Comparison of ENCODE assay signal across 33 cellular contexts in the genomic region with DNA sequence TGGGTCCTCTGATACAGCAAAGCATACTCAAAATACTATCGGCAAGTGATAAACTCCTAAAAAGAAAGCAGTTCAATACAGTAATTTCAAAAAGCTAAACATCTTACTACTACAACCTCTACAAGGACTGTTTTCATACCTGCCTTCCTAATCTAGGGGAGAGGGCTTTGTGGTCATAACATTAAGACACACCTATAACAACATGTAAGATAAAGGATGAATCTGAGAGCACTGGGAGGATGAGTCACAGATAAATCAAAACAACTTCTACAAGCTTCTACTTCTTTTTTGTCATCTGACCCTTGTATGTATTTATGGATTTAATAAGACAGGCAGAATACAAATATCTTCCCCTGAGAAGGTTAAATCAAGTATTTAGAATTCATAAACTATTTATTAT.
"Had no signal": no experiment of that assay in that cellular context is flagged by ENCODE, and none has a peak within 500 bp of the region (broad histone marks: within the 10 kb centered on the region; RNA-seq: fewer than 3 reads in every experiment).

No MANE protein-coding gene starts in this region.

- DNase-seq: activated CD4-positive, alpha-beta T cell treated with anti-CD3 and anti-CD28 coated beads for 1 hour; activated CD4-positive, alpha-beta T cell treated with anti-CD3 and anti-CD28 coated beads, Interleukin-2, amount 10 ng/mL, durations not matched to agents 7 days and 5 days; activated CD8-positive, alpha-beta memory T cell treated with anti-CD3 and anti-CD28 coated beads, Interleukin-2, amount 10 ng/mL, durations not matched to agents 7 days and 5 days; activated CD8-positive, alpha-beta T cell treated with anti-CD3 and anti-CD28 coated beads, Interleukin-2, amount 10 ng/mL, durations not matched to agents 7 days and 5 days; activated effector memory CD4-positive, alpha-beta T cell treated with Interleukin-2 at 50 U/mL for 16 hours; activated naive CD4-positive, alpha-beta T cell treated with Interleukin-2 at 50 U/mL for 16 hours; aorta; central memory CD4-positive, alpha-beta T cell; dermis blood vessel endothelial cell; effector CD4-positive, alpha-beta T cell; left colon; midbrain; naive thymus-derived CD4-positive, alpha-beta T cell; pancreas; retina; small intestine; stimulated activated CD4-positive, alpha-beta T cell treated with anti-CD3 and anti-CD28 coated beads, Interleukin-4, amount 100 ng/mL, for 24 hours; trophoblast cell had no signal

- H3K4me3 ChIP-seq: gastroesophageal sphincter, hepatocyte, pancreas, prostate gland, thoracic aorta had no signal

- H3K4me3 Mint-ChIP-seq: activated CD4-positive, alpha-beta T cell treated with anti-CD3 and anti-CD28 coated beads, Interleukin-2, amount 10 ng/mL, durations not matched to agents 7 days and 5 days; activated CD8-positive, alpha-beta memory T cell treated with anti-CD3 and anti-CD28 coated beads, Interleukin-2, amount 10 ng/mL, durations not matched to agents 7 days and 5 days; activated CD8-positive, alpha-beta T cell treated with anti-CD3 and anti-CD28 coated beads, Interleukin-2, amount 10 ng/mL, durations not matched to agents 7 days and 5 days; activated naive CD8-positive, alpha-beta T cell; brain; memory B cell; naive thymus-derived CD4-positive, alpha-beta T cell; stimulated activated effector memory CD8-positive, alpha-beta T cell treated with anti-CD3 and anti-CD28 coated beads, Interleukin-12 subunit alpha, Interleukin-12 subunit beta, amount 100 ng/mL, for 72 hours; stimulated activated naive CD8-positive, alpha-beta T cell treated with anti-CD3 and anti-CD28 coated beads, Interleukin-15, Interleukin-2, amounts not matched to agents 100 ng/mL and 50 ng/mL, for 24 hours; T-helper 1 cell treated with Interleukin-12 subunit alpha and Interleukin-12 subunit beta and Interleukin-4 antibody, amounts not matched to agents 30 μg/mL and 1 μg/mL, for 36 hours; WTC11 had no signal

- H3K9me3 ChIP-seq: gastroesophageal sphincter, pancreas, prostate gland, thoracic aorta had no signal

- H3K27ac Mint-ChIP-seq: activated CD4-positive, alpha-beta T cell treated with anti-CD3 and anti-CD28 coated beads, Interleukin-2, amount 10 ng/mL, durations not matched to agents 7 days and 5 days; activated CD8-positive, alpha-beta memory T cell treated with anti-CD3 and anti-CD28 coated beads, Interleukin-2, amount 10 ng/mL, durations not matched to agents 7 days and 5 days; activated CD8-positive, alpha-beta T cell treated with anti-CD3 and anti-CD28 coated beads, Interleukin-2, amount 10 ng/mL, durations not matched to agents 7 days and 5 days; activated naive CD8-positive, alpha-beta T cell; brain; memory B cell; stimulated activated effector memory CD8-positive, alpha-beta T cell treated with anti-CD3 and anti-CD28 coated beads, Interleukin-12 subunit alpha, Interleukin-12 subunit beta, amount 100 ng/mL, for 72 hours; stimulated activated naive CD8-positive, alpha-beta T cell treated with anti-CD3 and anti-CD28 coated beads, Interleukin-15, Interleukin-2, amounts not matched to agents 100 ng/mL and 50 ng/mL, for 24 hours; T-helper 1 cell treated with Interleukin-12 subunit alpha and Interleukin-12 subunit beta and Interleukin-4 antibody, amounts not matched to agents 30 μg/mL and 1 μg/mL, for 36 hours; WTC11 had no signal

- H3K4me2 ChIP-seq: hepatocyte had no signal

- H3K27me3 ChIP-seq: gastroesophageal sphincter, hepatocyte, pancreas had no signal

- ATAC-seq: activated CD8-positive, alpha-beta memory T cell treated with anti-CD3 and anti-CD28 coated beads, Interleukin-2, amount 10 ng/mL, durations not matched to agents 7 days and 5 days; activated CD8-positive, alpha-beta T cell treated with anti-CD3 and anti-CD28 coated beads, Interleukin-2, amount 10 ng/mL, durations not matched to agents 7 days and 5 days; gastroesophageal sphincter; left colon; naive thymus-derived CD4-positive, alpha-beta T cell; pancreas; sciatic nerve; stimulated activated effector memory CD8-positive, alpha-beta T cell treated with anti-CD3 and anti-CD28 coated beads, Interleukin-12 subunit alpha, Interleukin-12 subunit beta, amount 100 ng/mL, for 72 hours; WTC11 had no signal

- H3K27ac ChIP-seq: gastroesophageal sphincter, hepatocyte, pancreas, prostate gland, thoracic aorta had no signal

- H2AFZ ChIP-seq: hepatocyte had no signal

- H3K79me2 ChIP-seq: hepatocyte had no signal

- H3K9me3 Mint-ChIP-seq: activated CD4-positive, alpha-beta T cell treated with anti-CD3 and anti-CD28 coated beads, Interleukin-2, amount 10 ng/mL, durations not matched to agents 7 days and 5 days; brain; memory B cell; naive thymus-derived CD4-positive, alpha-beta T cell; stimulated activated effector memory CD8-positive, alpha-beta T cell treated with anti-CD3 and anti-CD28 coated beads, Interleukin-12 subunit alpha, Interleukin-12 subunit beta, amount 100 ng/mL, for 72 hours; stimulated activated naive CD8-positive, alpha-beta T cell treated with anti-CD3 and anti-CD28 coated beads, Interleukin-15, Interleukin-2, amounts not matched to agents 100 ng/mL and 50 ng/mL, for 24 hours; T-helper 1 cell treated with Interleukin-12 subunit alpha and Interleukin-12 subunit beta and Interleukin-4 antibody, amounts not matched to agents 30 μg/mL and 1 μg/mL, for 36 hours; WTC11 had no signal

- H3K27me3 Mint-ChIP-seq: activated CD4-positive, alpha-beta T cell treated with anti-CD3 and anti-CD28 coated beads, Interleukin-2, amount 10 ng/mL, durations not matched to agents 7 days and 5 days; activated CD8-positive, alpha-beta memory T cell treated with anti-CD3 and anti-CD28 coated beads, Interleukin-2, amount 10 ng/mL, durations not matched to agents 7 days and 5 days; activated naive CD8-positive, alpha-beta T cell; brain; memory B cell; naive thymus-derived CD4-positive, alpha-beta T cell; stimulated activated naive CD8-positive, alpha-beta T cell treated with anti-CD3 and anti-CD28 coated beads, Interleukin-15, Interleukin-2, amounts not matched to agents 100 ng/mL and 50 ng/mL, for 24 hours had no signal

- H3K4me1 ChIP-seq: gastroesophageal sphincter, pancreas, prostate gland had no signal

- H3K4me1 Mint-ChIP-seq: brain, memory B cell, WTC11 had no signal

- FAIRE-seq: endometrium, keratinocyte, pancreas, small intestine, urothelium cell line had no signal
